In the genomic region with DNA sequence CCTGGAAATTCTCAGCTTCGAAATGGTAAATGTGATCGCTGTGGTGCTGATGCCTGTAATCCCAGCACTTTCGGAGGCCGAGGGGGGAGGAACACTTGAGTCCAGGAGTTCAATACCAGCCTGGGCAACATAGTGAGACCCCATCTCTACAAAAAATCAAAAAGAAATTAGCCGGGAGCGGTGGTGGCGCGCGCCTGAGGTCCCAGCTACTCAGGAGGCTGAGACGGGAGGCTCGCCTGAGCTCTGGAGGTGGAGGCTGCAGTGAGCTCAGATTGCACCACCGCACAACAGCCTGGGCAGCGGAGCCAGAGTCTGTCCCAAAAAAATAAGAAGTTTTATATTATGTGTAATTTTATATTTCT, we compare ENCODE assay signal across 8 cellular contexts. TPM values are rescaled to one million over a fixed set of nuclear protein-coding genes. Genes with fewer than 3 reads are reported as not detected.
DNase-seq lines count a peak whose midpoint lies in the region; ATAC-seq and TF ChIP-seq lines count a peak whose summit lies in the region.

No MANE protein-coding gene starts in this region.

- H3K36me3 ChIP-seq in left lung, result peaks cover 0 to 29% of the 10 kb centered on the region in 2 donors
- peaks cover 29% of the 10 kb centered on the region for H3K36me3 ChIP-seq in thymus (ENCODE audit: control insufficient read depth, insufficient read depth)

- peak overlapping the region; percentile 84 for H3K27ac Mint-ChIP-seq in activated CD4-positive, alpha-beta T cell treated with anti-CD3 and anti-CD28 coated beads, Interleukin-2, amount 10 ng/mL, durations not matched to agents 24 days and 14 days
- peak overlapping the region; percentile 88 for H3K27ac Mint-ChIP-seq in activated naive CD8-positive, alpha-beta T cell treated with anti-CD3 and anti-CD28 coated beads, Interleukin-2, amount 10 ng/mL, durations not matched to agents 7 days and 5 days

- intact Hi-C loops in activated CD4-positive, alpha-beta T cell treated with anti-CD3 and anti-CD28 coated beads, Interleukin-2, amount 10 ng/mL, durations not matched to agents 24 days and 14 days (cut with micrococcal nuclease), result loop anchor here (1.0 to 5.0 kb wide), 5 partner anchors 9 to 104 kb away; partner anchors contain the start of genes ATAD3A, ATAD3B, AURKAIP1 and CCNL2
- intact Hi-C loops in left lung (cut with DNase I), result no loop called here

- H3K9me3 ChIP-seq in left lung (peaks cover 0 to 5% of the 10 kb centered on the region in 2 donors), thymus (ENCODE audit: control insufficient read depth) (no peaks in the 10 kb centered on the region)

- ATAC-seq in activated naive CD8-positive, alpha-beta T cell treated with anti-CD3 and anti-CD28 coated beads, Interleukin-2, amount 10 ng/mL, durations not matched to agents 7 days and 5 days (ENCODE audit: low read depth), result no peak
- ATAC-seq in left lung, result no peak
- ATAC-seq in HG03139 (IDR thresholded peaks at IDR 0.05; ENCODE audit: unreplicated experiment), result no peak
- ATAC-seq in HG02885 (IDR thresholded peaks at IDR 0.05; ENCODE audit: poor library complexity, unreplicated experiment), result no peak
- no peak for ATAC-seq in GM18909 (IDR thresholded peaks at IDR 0.05; ENCODE audit: poor library complexity, unreplicated experiment)

- POLR2A ChIA-PET in activated naive CD8-positive, alpha-beta T cell treated with anti-CD3 and anti-CD28 coated beads, Interleukin-2, amount 10 ng/mL, durations not matched to agents 7 days and 5 days (lab: Charles Lee), result interaction anchor here (0.9 to 4.5 kb wide), 11 partner anchors 9 to 208 kb away, joined by 3 to 32 read pairs (median 4); partner anchors contain the start of genes ANKRD65, AURKAIP1, CCNL2 and MIB2

- DNase-seq in activated CD4-positive, alpha-beta T cell treated with anti-CD3 and anti-CD28 coated beads, Interleukin-2, amount 10 ng/mL, durations not matched to agents 24 days and 14 days, result no peak
- no peak for DNase-seq in activated CD4-positive, alpha-beta T cell treated with anti-CD3 and anti-CD28 coated beads, Interleukin-2, amount 50 U/mL, for 1 hour
- no peak for DNase-seq in activated naive CD8-positive, alpha-beta T cell treated with anti-CD3 and anti-CD28 coated beads, Interleukin-2, amount 10 ng/mL, durations not matched to agents 7 days and 5 days
- peak in 1 of 2 donors; percentile 44 for DNase-seq in left lung

- H3K27me3 Mint-ChIP-seq in activated CD4-positive, alpha-beta T cell treated with anti-CD3 and anti-CD28 coated beads, Interleukin-2, amount 10 ng/mL, durations not matched to agents 24 days and 14 days, result no peaks in the 10 kb centered on the region
- no peaks in the 10 kb centered on the region for H3K27me3 Mint-ChIP-seq in activated naive CD8-positive, alpha-beta T cell treated with anti-CD3 and anti-CD28 coated beads, Interleukin-2, amount 10 ng/mL, durations not matched to agents 7 days and 5 days

- peak overlapping the region; percentile 96 for H3K4me3 Mint-ChIP-seq in activated CD4-positive, alpha-beta T cell treated with anti-CD3 and anti-CD28 coated beads, Interleukin-2, amount 10 ng/mL, durations not matched to agents 24 days and 14 days
- H3K4me3 Mint-ChIP-seq in activated naive CD8-positive, alpha-beta T cell treated with anti-CD3 and anti-CD28 coated beads, Interleukin-2, amount 10 ng/mL, durations not matched to agents 7 days and 5 days, result peak overlapping the region; percentile 89

- H3K4me1 Mint-ChIP-seq in activated CD4-positive, alpha-beta T cell treated with anti-CD3 and anti-CD28 coated beads, Interleukin-2, amount 10 ng/mL, durations not matched to agents 24 days and 14 days, result peaks cover 21% of the 10 kb centered on the region
- peaks cover 23% of the 10 kb centered on the region for H3K4me1 Mint-ChIP-seq in activated naive CD8-positive, alpha-beta T cell treated with anti-CD3 and anti-CD28 coated beads, Interleukin-2, amount 10 ng/mL, durations not matched to agents 7 days and 5 days

- peaks cover 51% of the 10 kb centered on the region for H3K36me3 Mint-ChIP-seq in activated CD4-positive, alpha-beta T cell treated with anti-CD3 and anti-CD28 coated beads, Interleukin-2, amount 10 ng/mL, durations not matched to agents 24 days and 14 days (ENCODE audit: low read depth)
- H3K36me3 Mint-ChIP-seq in activated naive CD8-positive, alpha-beta T cell treated with anti-CD3 and anti-CD28 coated beads, Interleukin-2, amount 10 ng/mL, durations not matched to agents 7 days and 5 days, result peaks cover 13% of the 10 kb centered on the region

- H3K4me1 ChIP-seq in left lung (peaks cover 9 to 47% of the 10 kb centered on the region in 2 donors), thymus (ENCODE audit: control insufficient read depth, insufficient read depth, low read length) (peaks cover 21% of the 10 kb centered on the region)

- H3K4me3 ChIP-seq in left lung (peak overlapping the region; percentile 86 to 99), thymus (ENCODE audit: low read length) (peak overlapping the region; percentile 99)

- no peaks in the 10 kb centered on the region for H3K9me3 Mint-ChIP-seq in activated CD4-positive, alpha-beta T cell treated with anti-CD3 and anti-CD28 coated beads, Interleukin-2, amount 10 ng/mL, durations not matched to agents 24 days and 14 days
- no peaks in the 10 kb centered on the region for H3K9me3 Mint-ChIP-seq in activated naive CD8-positive, alpha-beta T cell treated with anti-CD3 and anti-CD28 coated beads, Interleukin-2, amount 10 ng/mL, durations not matched to agents 7 days and 5 days

- H3K27ac ChIP-seq in left lung (peak overlapping the region in 1 of 2 donors; percentile 91), thymus (ENCODE audit: low read depth) (peak overlapping the region; percentile 94)

- H3K27me3 ChIP-seq in left lung, result no peaks in the 10 kb centered on the region
- no peaks in the 10 kb centered on the region for H3K27me3 ChIP-seq in thymus (ENCODE audit: control insufficient read depth, insufficient read depth)

- WGBS in thymus, result 37% methylated on average over 13 of the region's 13 CpGs

- TF ChIP-seq CTCF in left lung (IDR thresholded peaks at IDR 0.05), result no peak

RNA-seq across cellular contexts. Expression of gene MRPL20, which starts 0.8 kb away (rescaled TPM):
- total RNA-seq in activated CD4-positive, alpha-beta T cell treated with anti-CD3 and anti-CD28 coated beads, Interleukin-2, amount 10 ng/mL, durations not matched to agents 24 days and 14 days, result 187 and 194 TPM in 2 replicates
- total RNA-seq in activated naive CD8-positive, alpha-beta T cell treated with anti-CD3 and anti-CD28 coated beads, Interleukin-2, amount 10 ng/mL, durations not matched to agents 7 days and 5 days, result 100 to 1,000 TPM in 1 of 2 experiments, 10 to 100 TPM in 1; 98.6 to 101 TPM
- total RNA-seq in left lung, result 100 to 1,000 TPM in 1 of 2 donors, 10 to 100 TPM in 1; 69.5 to 103 TPM
- 140 TPM for polyA plus RNA-seq in thymus

RNA-seq across cellular contexts. Expression of gene CCNL2, which starts 8.8 kb away (rescaled TPM):
- total RNA-seq in activated CD4-positive, alpha-beta T cell treated with anti-CD3 and anti-CD28 coated beads, Interleukin-2, amount 10 ng/mL, durations not matched to agents 24 days and 14 days, result 144 and 146 TPM in 2 replicates
- 100 to 1,000 TPM; 201 to 211 TPM for total RNA-seq in activated naive CD8-positive, alpha-beta T cell treated with anti-CD3 and anti-CD28 coated beads, Interleukin-2, amount 10 ng/mL, durations not matched to agents 7 days and 5 days
- total RNA-seq in left lung, result 100 to 1,000 TPM; 142 to 161 TPM
- polyA plus RNA-seq in thymus, result 340 TPM

RNA-seq across cellular contexts. Expression of gene ANKRD65, which starts 13.1 kb away (rescaled TPM):
- not detected in 2 replicates for total RNA-seq in activated CD4-positive, alpha-beta T cell treated with anti-CD3 and anti-CD28 coated beads, Interleukin-2, amount 10 ng/mL, durations not matched to agents 24 days and 14 days
- total RNA-seq in activated naive CD8-positive, alpha-beta T cell treated with anti-CD3 and anti-CD28 coated beads, Interleukin-2, amount 10 ng/mL, durations not matched to agents 7 days and 5 days, result not detected
- 10 to 100 TPM; 18.4 to 35.2 TPM for total RNA-seq in left lung
- 16.0 TPM for polyA plus RNA-seq in thymus

RNA-seq across cellular contexts. Expression of gene VWA1, which starts 27.6 kb away (rescaled TPM):
- total RNA-seq in activated CD4-positive, alpha-beta T cell treated with anti-CD3 and anti-CD28 coated beads, Interleukin-2, amount 10 ng/mL, durations not matched to agents 24 days and 14 days, result 4.9 and 5.2 TPM in 2 replicates
- under 1 TPM; 0.36 to 0.85 TPM for total RNA-seq in activated naive CD8-positive, alpha-beta T cell treated with anti-CD3 and anti-CD28 coated beads, Interleukin-2, amount 10 ng/mL, durations not matched to agents 7 days and 5 days
- 100 to 1,000 TPM; 113 to 147 TPM for total RNA-seq in left lung
- polyA plus RNA-seq in thymus, result 16.8 TPM

RNA-seq across cellular contexts. Expression of gene AURKAIP1, which starts 32.9 kb away (rescaled TPM):
- total RNA-seq in activated CD4-positive, alpha-beta T cell treated with anti-CD3 and anti-CD28 coated beads, Interleukin-2, amount 10 ng/mL, durations not matched to agents 24 days and 14 days, result 142 and 146 TPM in 2 replicates
- total RNA-seq in activated naive CD8-positive, alpha-beta T cell treated with anti-CD3 and anti-CD28 coated beads, Interleukin-2, amount 10 ng/mL, durations not matched to agents 7 days and 5 days, result 10 to 100 TPM; 87.3 to 97.1 TPM
- 100 to 1,000 TPM in 1 of 2 donors, 10 to 100 TPM in 1; 99.3 to 127 TPM for total RNA-seq in left lung
- 116 TPM for polyA plus RNA-seq in thymus

Comparison
In these comparisons a context has a peak if more than half of its experiments do, and no peak if none do; other contexts are left out.
1. RNA of gene ANKRD65, which starts 13.1 kb away (total RNA-seq): 18.4 to 35.2 TPM in left lung; not detected in activated naive CD8-positive, alpha-beta T cell treated with anti-CD3 and anti-CD28 coated beads, Interleukin-2, amount 10 ng/mL, durations not matched to agents 7 days and 5 days and not detected in activated CD4-positive, alpha-beta T cell treated with anti-CD3 and anti-CD28 coated beads, Interleukin-2, amount 10 ng/mL, durations not matched to agents 24 days and 14 days; every median in the first group is over 10 times any median in the second.